In the genomic region with DNA sequence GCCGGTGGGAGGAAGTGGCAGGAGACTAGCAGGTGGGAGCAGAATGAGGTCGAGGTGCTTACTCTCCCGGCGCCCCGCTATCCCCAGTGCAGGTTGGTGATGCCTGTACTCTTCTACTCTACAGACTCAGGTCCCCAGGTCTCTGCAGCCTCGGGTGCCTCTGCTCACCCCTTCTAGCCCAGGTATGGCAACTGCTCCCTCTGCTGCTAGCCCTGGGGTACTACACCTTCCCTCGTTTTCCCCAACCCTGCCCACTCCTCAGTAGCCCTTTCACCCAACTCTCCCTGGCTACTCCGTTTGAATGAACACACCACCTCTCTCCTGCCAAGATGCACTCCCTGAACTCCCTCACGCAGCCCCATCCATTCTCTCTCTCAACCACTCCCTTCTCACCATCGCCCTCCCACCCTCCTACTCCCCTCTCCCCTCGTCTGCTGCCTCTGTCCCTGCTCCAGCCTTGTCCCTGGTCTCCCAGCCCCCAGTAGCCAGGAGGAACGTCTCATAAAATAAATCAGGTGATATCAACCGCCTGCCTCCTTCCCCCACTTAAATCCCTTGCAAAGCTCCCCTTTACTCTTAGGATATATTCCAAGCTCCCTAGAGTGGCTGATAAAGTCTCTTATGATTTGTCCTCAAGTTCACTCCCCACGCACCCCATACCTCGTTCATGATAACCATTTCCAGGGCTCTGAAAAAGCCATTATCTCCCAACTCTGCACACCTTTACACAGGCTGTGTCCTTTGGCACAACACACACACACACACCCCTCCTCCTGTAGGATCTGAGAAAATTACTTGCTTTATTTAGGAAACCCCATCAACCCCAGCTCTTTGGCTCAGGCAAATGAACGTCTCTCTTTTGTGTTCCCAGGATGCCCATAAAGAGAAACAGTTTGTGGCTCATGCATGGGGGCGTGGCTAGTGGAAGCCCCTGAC, we compare ENCODE assay signal across 9 cellular contexts. TPM values are rescaled to one million over a fixed set of nuclear protein-coding genes. Genes with fewer than 3 reads are reported as not detected.
A peak's percentile ranks its signal among the peaks of the same experiment; 100 is the strongest.
DNase-seq lines count a peak whose midpoint lies in the region; ATAC-seq and TF ChIP-seq lines count a peak whose summit lies in the region.
"Had no signal": no experiment of that assay in that cellular context is flagged by ENCODE, and none has a peak within 500 bp of the region (broad histone marks: within the 10 kb centered on the region; RNA-seq: fewer than 3 reads in every experiment).

No MANE protein-coding gene starts in this region.

- POLR2A ChIA-PET in Panc1 (lab: Charles Lee): interaction anchor here (0.6 kb wide), 1 partner anchor 79 kb away, joined by 5 read pairs; the partner anchor contains the start of gene DHX34

- no peaks in the 10 kb centered on the region for H3K9me3 Mint-ChIP-seq in IgD-negative memory B cell
- no peaks in the 10 kb centered on the region for H3K9me3 Mint-ChIP-seq in activated T-helper 1 cell treated with anti-CD3 and anti-CD28 coated beads, Interleukin-12 subunit alpha, Interleukin-12 subunit beta, Interleukin-2, Interleukin-4 antibody, amounts not matched to agents 30 ng/mL and 10 ng/mL and 1 ng/mL, durations not matched to agents 14 hours and 24 hours and 36 hours

- H3K4me3 ChIP-seq in Panc1 (ENCODE audit: low read depth in 2 of 2, low read length in 2 of 2) (peak overlapping the region; percentile 32 to 55), fibroblast of the aortic adventitia (ENCODE audit: low read depth, low read length) (peak overlapping the region; percentile 38), neutrophil (ENCODE audit: low read depth in 1 of 2, low read length in 1 of 2) (no peak overlapping the region), transverse colon (no peak overlapping the region)

- H3K4me3 Mint-ChIP-seq in IgD-negative memory B cell: no peak overlapping the region
- no peak overlapping the region for H3K4me3 Mint-ChIP-seq in activated T-helper 1 cell treated with anti-CD3 and anti-CD28 coated beads, Interleukin-12 subunit alpha, Interleukin-12 subunit beta, Interleukin-2, Interleukin-4 antibody, amounts not matched to agents 30 ng/mL and 10 ng/mL and 1 ng/mL, durations not matched to agents 14 hours and 24 hours and 36 hours

- TF ChIP-seq CTCF in Panc1 (IDR thresholded peaks at IDR 0.05) (peak; percentile 90), fibroblast of the aortic adventitia (IDR thresholded peaks at IDR 0.05; ENCODE audit: insufficient read depth, low read length) (peak; percentile 95), neutrophil (IDR thresholded peaks at IDR 0.05) (peak; percentile 90), transverse colon (IDR thresholded peaks at IDR 0.05) (peak; percentile 80 to 91 (median 82))

- intact Hi-C loops in Panc1 (cut with micrococcal nuclease; ENCODE audit: unreplicated experiment): no loop called here
- intact Hi-C loops in activated T-helper 1 cell treated with anti-CD3 and anti-CD28 coated beads, Interleukin-12 subunit alpha, Interleukin-12 subunit beta, Interleukin-2, Interleukin-4 antibody, amounts not matched to agents 30 ng/mL and 10 ng/mL and 1 ng/mL, durations not matched to agents 14 hours and 24 hours and 36 hours (cut with micrococcal nuclease): loop anchor here (1.0 to 2.0 kb wide), 6 partner anchors 7 to 315 kb away; partner anchors contain the start of genes DHX34 and INAFM1
- intact Hi-C loops in transverse colon (cut with DNase I; ENCODE audit: low total_unique reads): loop anchor here (1.0 kb wide), 1 partner anchor 27 kb away; no protein-coding TSS in a partner anchor

- CTCF ChIA-PET in Panc1 (lab: Charles Lee): interaction anchor here (0.5 to 1.4 kb wide), 5 partner anchors 9 to 423 kb away, joined by 3 to 8 read pairs (median 4); no protein-coding TSS in a partner anchor

- H3K27me3 Mint-ChIP-seq in IgD-negative memory B cell: peaks cover 56% of the 10 kb centered on the region
- peaks cover 39% of the 10 kb centered on the region for H3K27me3 Mint-ChIP-seq in activated T-helper 1 cell treated with anti-CD3 and anti-CD28 coated beads, Interleukin-12 subunit alpha, Interleukin-12 subunit beta, Interleukin-2, Interleukin-4 antibody, amounts not matched to agents 30 ng/mL and 10 ng/mL and 1 ng/mL, durations not matched to agents 14 hours and 24 hours and 36 hours (ENCODE audit: insufficient read depth)

- peaks cover 0 to 8% (median 3%) of the 10 kb centered on the region in 3 donors for H3K4me1 Mint-ChIP-seq in IgD-negative memory B cell
- H3K4me1 Mint-ChIP-seq in activated T-helper 1 cell treated with anti-CD3 and anti-CD28 coated beads, Interleukin-12 subunit alpha, Interleukin-12 subunit beta, Interleukin-2, Interleukin-4 antibody, amounts not matched to agents 30 ng/mL and 10 ng/mL and 1 ng/mL, durations not matched to agents 14 hours and 24 hours and 36 hours (ENCODE audit: low read depth): peaks cover 16% of the 10 kb centered on the region

- TF ChIP-seq POLR2A in transverse colon (IDR thresholded peaks at IDR 0.05): no peak

- BruUV-seq in Panc1 (replicated peaks; lab: Mats Ljungman, UMichigan): no TSS peak

- peak; percentile 66 for DNase-seq in DMS79 (lab: John Stamatoyannopoulos, UW)
- peak; percentile 62 for DNase-seq in Panc1 (ENCODE audit: low read depth, low spot score)
- peak; percentile 55 for DNase-seq in activated T-helper 1 cell treated with anti-CD3 and anti-CD28 coated beads, Interleukin-12 subunit alpha, Interleukin-12 subunit beta, Interleukin-2, Interleukin-4 antibody, amounts not matched to agents 30 ng/mL and 10 ng/mL and 1 ng/mL, durations not matched to agents 14 hours and 24 hours and 36 hours (ENCODE audit: low spot score)
- DNase-seq in fibroblast of the aortic adventitia (ENCODE audit: low read depth): peak; percentile 47
- DNase-seq in transverse colon: peak; percentile 54

- ATAC-seq in Panc1: peak; percentile 80
- no peak for ATAC-seq in HG03520 (IDR thresholded peaks at IDR 0.05; ENCODE audit: unreplicated experiment)

- in situ Hi-C loops in Panc1 (cut with HindIII; ENCODE audit: low pct_unique_long_range_greater_than_20kb, low sequenced_read_pairs): no loop called here
- in situ Hi-C loops in transverse colon (cut with MboI; ENCODE audit: low pct_ligation_motif_present in 1 of 4, low pct_unique_long_range_greater_than_20kb in 1 of 4, low sequenced_read_pairs in 3 of 4): loop anchor here in 1 of 4 donors (10.0 kb wide), 1 partner anchor 133 kb away; no protein-coding TSS in a partner anchor

- H3K27ac Mint-ChIP-seq in IgD-negative memory B cell: peak overlapping the region in 2 of 3 donors; percentile 67 to 87
- no peak overlapping the region for H3K27ac Mint-ChIP-seq in activated T-helper 1 cell treated with anti-CD3 and anti-CD28 coated beads, Interleukin-12 subunit alpha, Interleukin-12 subunit beta, Interleukin-2, Interleukin-4 antibody, amounts not matched to agents 30 ng/mL and 10 ng/mL and 1 ng/mL, durations not matched to agents 14 hours and 24 hours and 36 hours

- no peaks in the 10 kb centered on the region for H3K36me3 ChIP-seq in Panc1 (ENCODE audit: control insufficient read depth, insufficient read depth, low read length)
- no peaks in the 10 kb centered on the region for H3K36me3 ChIP-seq in neutrophil
- H3K36me3 ChIP-seq in transverse colon: no peaks in the 10 kb centered on the region

- no peaks in the 10 kb centered on the region for H3K36me3 Mint-ChIP-seq in IgD-negative memory B cell
- peaks cover 6% of the 10 kb centered on the region for H3K36me3 Mint-ChIP-seq in activated T-helper 1 cell treated with anti-CD3 and anti-CD28 coated beads, Interleukin-12 subunit alpha, Interleukin-12 subunit beta, Interleukin-2, Interleukin-4 antibody, amounts not matched to agents 30 ng/mL and 10 ng/mL and 1 ng/mL, durations not matched to agents 14 hours and 24 hours and 36 hours (ENCODE audit: low read depth)

- H3K9me3 ChIP-seq in Panc1 (ENCODE audit: control insufficient read depth, insufficient read depth, low read depth, low read length): no peaks in the 10 kb centered on the region
- H3K9me3 ChIP-seq in neutrophil: no peaks in the 10 kb centered on the region
- no peaks in the 10 kb centered on the region for H3K9me3 ChIP-seq in transverse colon

- H3K27me3 ChIP-seq in Panc1 (ENCODE audit: control insufficient read depth, insufficient read depth, low read length) (peaks cover 3% of the 10 kb centered on the region; the same call in 1 of the 2 replicates), neutrophil (peaks cover 100% of the 10 kb centered on the region), transverse colon (peaks cover 86% of the 10 kb centered on the region)

- TF ChIP-seq EP300 in transverse colon (IDR thresholded peaks at IDR 0.05; ENCODE audit: low read depth): no peak

- WGBS in transverse colon (ENCODE audit: low coverage in 1 of 2), 2 donors: 0 to 9% methylated on average over 6 to 17 of the region's 17 CpGs

- H3K27ac ChIP-seq in Panc1 (ENCODE audit: low read length) (no peak overlapping the region), neutrophil (no peak overlapping the region), transverse colon (peak overlapping the region; percentile 2 to 66 (median 55))

- H3K4me1 ChIP-seq in Panc1 (ENCODE audit: control insufficient read depth, insufficient read depth, low read length) (peaks cover 7% of the 10 kb centered on the region), neutrophil (ENCODE audit: control insufficient read depth in 1 of 2, insufficient read depth in 1 of 2, low read depth in 1 of 2, low read length in 1 of 2) (peaks cover 2 to 6% of the 10 kb centered on the region in 2 experiments), transverse colon (peaks cover 6 to 33% (median 27%) of the 10 kb centered on the region in 4 donors)

RNA-seq across cellular contexts. Expression of gene MEIS3, which starts 8.2 kb away (rescaled TPM):
- not detected for polyA plus RNA-seq in IgD-negative memory B cell
- total RNA-seq in Panc1 (2021; ENCODE audit: unreplicated experiment) (11.3 TPM), fibroblast of the aortic adventitia (ENCODE audit: low replicate concordance) (14.5 and 33.9 TPM in 2 replicates), transverse colon (10 to 100 TPM in 1 of 4 donors, 1 to 10 TPM in 2, not detected in 1; 2.3 to 56.5 (median 7.1) TPM)
- 20.1 TPM for polyA plus RNA-seq in Panc1 (2012; ENCODE audit: insufficient read length)
- not detected in 2 replicates for total RNA-seq in activated T-helper 1 cell treated with anti-CD3 and anti-CD28 coated beads, Interleukin-12 subunit alpha, Interleukin-12 subunit beta, Interleukin-2, Interleukin-4 antibody, amounts not matched to agents 30 ng/mL and 10 ng/mL and 1 ng/mL, durations not matched to agents 14 hours and 24 hours and 36 hours

RNA-seq across cellular contexts. Expression of gene SLC8A2, which starts 44.2 kb away (rescaled TPM):
- polyA plus RNA-seq in IgD-negative memory B cell: not detected
- total RNA-seq in Panc1 (2021; ENCODE audit: unreplicated experiment) (0.10 TPM), fibroblast of the aortic adventitia (ENCODE audit: low replicate concordance) (not detected in 2 replicates), transverse colon (10 to 100 TPM in 2 of 4 donors, 1 to 10 TPM in 1, under 1 TPM in 1; 0.82 to 36.4 (median 9.6) TPM)
- 1.2 TPM for polyA plus RNA-seq in Panc1 (2012; ENCODE audit: insufficient read length)
- total RNA-seq in activated T-helper 1 cell treated with anti-CD3 and anti-CD28 coated beads, Interleukin-12 subunit alpha, Interleukin-12 subunit beta, Interleukin-2, Interleukin-4 antibody, amounts not matched to agents 30 ng/mL and 10 ng/mL and 1 ng/mL, durations not matched to agents 14 hours and 24 hours and 36 hours: 0.05 TPM in 1 of 2 replicates, not detected in the other
- total RNA-seq: glomerular endothelial cell had no signal

RNA-seq across cellular contexts. Expression of gene KPTN, which starts 56.5 kb away (rescaled TPM):
- 6.5 TPM for polyA plus RNA-seq in IgD-negative memory B cell
- 26.5 TPM for total RNA-seq in Panc1 (2021; ENCODE audit: unreplicated experiment)
- polyA plus RNA-seq in Panc1 (2012; ENCODE audit: insufficient read length): 21.9 TPM
- 9.6 and 10.8 TPM in 2 replicates for total RNA-seq in activated T-helper 1 cell treated with anti-CD3 and anti-CD28 coated beads, Interleukin-12 subunit alpha, Interleukin-12 subunit beta, Interleukin-2, Interleukin-4 antibody, amounts not matched to agents 30 ng/mL and 10 ng/mL and 1 ng/mL, durations not matched to agents 14 hours and 24 hours and 36 hours
- 2.5 and 2.9 TPM in 2 replicates for total RNA-seq in fibroblast of the aortic adventitia (ENCODE audit: low replicate concordance)
- 1 to 10 TPM in 3 of 4 donors, not detected in 1; 2.2 to 5.7 (median 3.3) TPM for total RNA-seq in transverse colon

Comparison
In these comparisons a context has a peak if more than half of its experiments do, and no peak if none do; other contexts are left out.
1. H3K27ac ChIP-seq: peak in transverse colon (4 of 4); none in Panc1 (single experiment) and neutrophil (single experiment).
2. H3K4me3 ChIP-seq: peak in Panc1 (2 of 2) and fibroblast of the aortic adventitia (single experiment); none in neutrophil (0 of 2) and transverse colon (0 of 4).
3. Peak in every context shown above with its lines, with median percentiles within 50 percentile points of each other: DNase-seq and CTCF ChIP-seq.